Comparison of ENCODE assay signal across 8 cellular contexts in the genomic region with DNA sequence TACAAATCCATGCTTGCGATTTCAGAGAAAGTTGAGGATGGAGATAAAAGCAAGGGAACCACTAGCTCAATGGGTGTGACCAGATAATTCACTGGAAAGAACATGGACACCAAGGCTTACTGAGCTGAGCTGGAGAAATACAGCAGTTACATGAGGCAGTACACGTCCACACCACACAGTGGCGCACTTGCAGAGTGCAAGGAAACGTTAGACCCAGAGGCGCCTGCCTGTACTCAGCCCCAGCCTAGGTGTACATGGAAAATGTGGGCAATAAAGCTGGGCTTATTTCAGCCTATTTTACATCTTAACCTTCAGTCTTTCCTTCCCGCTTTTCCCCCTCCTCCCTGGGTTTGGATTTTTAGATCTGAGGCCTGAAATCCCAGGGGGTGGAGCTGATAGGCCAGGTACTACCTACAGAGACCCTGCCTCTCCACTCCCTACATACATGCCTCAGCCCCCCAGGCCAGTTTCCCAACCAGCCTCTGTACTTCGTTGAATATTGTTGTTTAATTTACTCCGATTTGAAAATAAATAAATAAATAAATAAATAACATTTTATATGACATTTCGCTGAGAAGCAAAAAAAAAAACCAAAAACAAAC.
A peak's percentile ranks its signal among the peaks of the same experiment; 100 is the strongest.
DNase-seq lines count a peak whose midpoint lies in the region; ATAC-seq and TF ChIP-seq lines count a peak whose summit lies in the region.

No MANE protein-coding gene starts in this region.

- no peaks in the 10 kb centered on the region for H4K20me1 ChIP-seq in SU-DHL-6 (ENCODE audit: low read depth, low read length)

- H3K4me3 ChIP-seq in SU-DHL-6 (ENCODE audit: insufficient read depth, low read length, poor library complexity, severe bottlenecking) (no peak overlapping the region), right cardiac atrium (ENCODE audit: low read length) (no peak overlapping the region)

- peak; percentile 38 for TF ChIP-seq CTCF in SU-DHL-6 (IDR thresholded peaks at IDR 0.05; ENCODE audit: insufficient read depth, low read length, poor library complexity, severe bottlenecking)

- H3K9me3 ChIP-seq in SU-DHL-6 (ENCODE audit: insufficient read depth, low read length) = no peaks in the 10 kb centered on the region
- H3K9me3 ChIP-seq in right cardiac atrium (ENCODE audit: control insufficient read depth, low read length) = no peaks in the 10 kb centered on the region

- intact Hi-C loops in right cardiac atrium (cut with DNase I) = loop anchor here in 3 of 4 donors (5.0 to 10.0 kb wide), 2 partner anchors 163 to 234 kb away; a partner anchor contains a TSS
- intact Hi-C loops in sciatic nerve (cut with DNase I) = no loop called here

- DNase-seq in A172 (ENCODE audit: low spot score) (peak; percentile 79), NCI-H1436 (lab: John Stamatoyannopoulos, UW) (peak; percentile 83), amniotic stem cell (lab: John Stamatoyannopoulos, UW) (peak; percentile 63), right cardiac atrium (peak; percentile 80 to 94 (median 89)), sciatic nerve (ENCODE audit: low spot score) (peak; percentile 83)

- H3K27me3 ChIP-seq in SU-DHL-6 (ENCODE audit: low read length) (no peaks in the 10 kb centered on the region), right cardiac atrium (ENCODE audit: control insufficient read depth, insufficient read depth) (no peaks in the 10 kb centered on the region)

- H3K9me2 ChIP-seq in SU-DHL-6 (replicated peaks; ENCODE audit: insufficient read depth, low read length) = no peaks in the 10 kb centered on the region

- no peak overlapping the region for H2AFZ ChIP-seq in SU-DHL-6 (ENCODE audit: low read depth, low read length, severe bottlenecking)

- H3F3A ChIP-seq in SU-DHL-6 (ENCODE audit: insufficient read depth) = no peaks in the 10 kb centered on the region

- no peaks in the 10 kb centered on the region for H3K79me2 ChIP-seq in SU-DHL-6 (ENCODE audit: insufficient read depth, low read length)

- no peak overlapping the region for H3K27ac ChIP-seq in SU-DHL-6 (ENCODE audit: low read depth, low read length)
- H3K27ac ChIP-seq in right cardiac atrium (ENCODE audit: low read length) = no peak overlapping the region

- no peaks in the 10 kb centered on the region for H3K36me3 ChIP-seq in SU-DHL-6 (ENCODE audit: low read length)

- peak; percentile 97 for ATAC-seq in GM18505 (IDR thresholded peaks at IDR 0.05; ENCODE audit: unreplicated experiment)
- peak; percentile 99 for ATAC-seq in HG02885 (IDR thresholded peaks at IDR 0.05; ENCODE audit: poor library complexity, unreplicated experiment)
- peak; percentile 94 to 95 for ATAC-seq in right cardiac atrium
- ATAC-seq in sciatic nerve = peak; percentile 90

- H3K4me1 ChIP-seq in right cardiac atrium (ENCODE audit: control insufficient read depth, insufficient read depth, low read length) = no peaks in the 10 kb centered on the region

- no peak for TF ChIP-seq POLR2A in GM18505 (IDR thresholded peaks at IDR 0.05; ENCODE audit: borderline replicate concordance, extremely low read depth, insufficient read depth, insufficient read length)

- H3K9ac ChIP-seq in SU-DHL-6 (ENCODE audit: low read length) = no peak overlapping the region

- no peak overlapping the region for H3K4me2 ChIP-seq in SU-DHL-6 (ENCODE audit: low read depth, low read length, poor library complexity, severe bottlenecking)

- 24% methylated on average over 9 of the region's 9 CpGs for WGBS in right cardiac atrium
